9 cellular contexts compared by ENCODE assay signal in genomic region chr6:4788953-4789584, GRCh38. TPM values are rescaled to one million over a fixed set of nuclear protein-coding genes. Genes with fewer than 3 reads are reported as not detected.
DNase-seq lines count a peak whose midpoint lies in the region; ATAC-seq and TF ChIP-seq lines count a peak whose summit lies in the region.
"Had no signal": no experiment of that assay in that cellular context is flagged by ENCODE, and none has a peak within 500 bp of the region (broad histone marks: within the 10 kb centered on the region; RNA-seq: fewer than 3 reads in every experiment).

No MANE protein-coding gene starts in this region.

- H3K36me3 Mint-ChIP-seq in activated T-helper 2 cell treated with anti-CD3 and anti-CD28 coated beads, Interferon-gamma antibody, Interleukin-2, Interleukin-4, amounts not matched to agents 10 μg/mL and 5 μg/mL and 100 μg/mL, durations not matched to agents 14 hours and 24 hours and 36 hours (ENCODE audit: low read depth): peaks cover 9% of the 10 kb centered on the region

- H3K27ac Mint-ChIP-seq in activated T-helper 2 cell treated with anti-CD3 and anti-CD28 coated beads, Interferon-gamma antibody, Interleukin-2, Interleukin-4, amounts not matched to agents 10 μg/mL and 5 μg/mL and 100 μg/mL, durations not matched to agents 14 hours and 24 hours and 36 hours: peak overlapping the region; percentile 33

- no peaks in the 10 kb centered on the region for H3K9me3 ChIP-seq in body of pancreas

- no peak overlapping the region for H3K27ac ChIP-seq in body of pancreas
- no peak overlapping the region for H3K27ac ChIP-seq in dorsolateral prefrontal cortex

- TF ChIP-seq CTCF in GM10266 (IDR thresholded peaks at IDR 0.05; ENCODE audit: control insufficient read depth, insufficient read depth, low read depth, missing control alignments) (peak; percentile 36), body of pancreas (IDR thresholded peaks at IDR 0.05) (no peak), dorsolateral prefrontal cortex (IDR thresholded peaks at IDR 0.05 in 54 of 56, conservative IDR thresholded peaks at IDR 0.05 in 2 of 56; ENCODE audit: low read depth in 1 of 56, partially characterized antibody in 56 of 56) (no peak)

- no peaks in the 10 kb centered on the region for H3K36me3 ChIP-seq in body of pancreas (replicated peaks in 1 of 2; ENCODE audit: insufficient read depth in 1 of 2, low read depth in 2 of 2)

- ATAC-seq in GM19452 (IDR thresholded peaks at IDR 0.05; ENCODE audit: unreplicated experiment) (peak; percentile 82), HG03039 (IDR thresholded peaks at IDR 0.05; ENCODE audit: unreplicated experiment) (peak; percentile 88), body of pancreas (no peak)

- peaks cover 36% of the 10 kb centered on the region for H3K4me1 Mint-ChIP-seq in activated T-helper 2 cell treated with anti-CD3 and anti-CD28 coated beads, Interferon-gamma antibody, Interleukin-2, Interleukin-4, amounts not matched to agents 10 μg/mL and 5 μg/mL and 100 μg/mL, durations not matched to agents 14 hours and 24 hours and 36 hours (ENCODE audit: low read depth)

- no peaks in the 10 kb centered on the region for H3K27me3 Mint-ChIP-seq in activated T-helper 2 cell treated with anti-CD3 and anti-CD28 coated beads, Interferon-gamma antibody, Interleukin-2, Interleukin-4, amounts not matched to agents 10 μg/mL and 5 μg/mL and 100 μg/mL, durations not matched to agents 14 hours and 24 hours and 36 hours (ENCODE audit: low read depth)
- H3K27me3 Mint-ChIP-seq: CD4-positive, CD25-positive, alpha-beta regulatory T cell had no signal

- peaks cover 3% of the 10 kb centered on the region for H3K9me3 Mint-ChIP-seq in activated T-helper 2 cell treated with anti-CD3 and anti-CD28 coated beads, Interferon-gamma antibody, Interleukin-2, Interleukin-4, amounts not matched to agents 10 μg/mL and 5 μg/mL and 100 μg/mL, durations not matched to agents 14 hours and 24 hours and 36 hours

- 89 to 91% methylated on average over 14 to 16 of the region's 16 CpGs for WGBS in body of pancreas, 2 donors

- DNase-seq in GM10266 (ENCODE audit: extremely low spot score) (peak; percentile 33), body of pancreas (no peak), dorsolateral prefrontal cortex (no peak), GF-D8 (lab: John Stamatoyannopoulos, UW) (no peak), T-helper 1 cell (no peak)
- DNase-seq in activated T-helper 2 cell treated with anti-CD3 and anti-CD28 coated beads, Interferon-gamma antibody, Interleukin-2, Interleukin-4, amounts not matched to agents 10 μg/mL and 5 μg/mL and 100 μg/mL, durations not matched to agents 14 hours and 24 hours and 36 hours (ENCODE audit: low spot score): no peak
- DNase-seq: CD4-positive, CD25-positive, alpha-beta regulatory T cell had no signal

- TF ChIP-seq POLR2A in body of pancreas (IDR thresholded peaks at IDR 0.05): no peak

- no peak overlapping the region for H3K4me3 Mint-ChIP-seq in activated T-helper 2 cell treated with anti-CD3 and anti-CD28 coated beads, Interferon-gamma antibody, Interleukin-2, Interleukin-4, amounts not matched to agents 10 μg/mL and 5 μg/mL and 100 μg/mL, durations not matched to agents 14 hours and 24 hours and 36 hours (ENCODE audit: low read depth)

- H3K4me1 ChIP-seq in body of pancreas: peaks cover under 1% of the 10 kb centered on the region

- H3K27me3 ChIP-seq in body of pancreas (no peaks in the 10 kb centered on the region), dorsolateral prefrontal cortex (no peaks in the 10 kb centered on the region)

- H3K4me3 ChIP-seq in body of pancreas: no peak overlapping the region
- no peak overlapping the region for H3K4me3 ChIP-seq in dorsolateral prefrontal cortex

- intact Hi-C loops in activated T-helper 2 cell treated with anti-CD3 and anti-CD28 coated beads, Interferon-gamma antibody, Interleukin-2, Interleukin-4, amounts not matched to agents 10 μg/mL and 5 μg/mL and 100 μg/mL, durations not matched to agents 14 hours and 24 hours and 36 hours (cut with micrococcal nuclease): no loop called here
- intact Hi-C loops in body of pancreas (cut with DNase I) (no loop called here), dorsolateral prefrontal cortex (cut with DNase I) (no loop called here)

RNA-seq across cellular contexts. Expression of gene CDYL, which starts 12.9 kb away (rescaled TPM):
- total RNA-seq in activated T-helper 2 cell treated with anti-CD3 and anti-CD28 coated beads, Interferon-gamma antibody, Interleukin-2, Interleukin-4, amounts not matched to agents 10 μg/mL and 5 μg/mL and 100 μg/mL, durations not matched to agents 14 hours and 24 hours and 36 hours: 40.0 and 40.9 TPM in 2 replicates
- total RNA-seq in body of pancreas: 1 to 10 TPM; 6.6 to 8.0 TPM
- 100 to 1,000 TPM in 24 of 120 experiments, 10 to 100 TPM in 96; 59.7 to 141 (median 86.0) TPM for total RNA-seq in dorsolateral prefrontal cortex
